In the genomic region with DNA sequence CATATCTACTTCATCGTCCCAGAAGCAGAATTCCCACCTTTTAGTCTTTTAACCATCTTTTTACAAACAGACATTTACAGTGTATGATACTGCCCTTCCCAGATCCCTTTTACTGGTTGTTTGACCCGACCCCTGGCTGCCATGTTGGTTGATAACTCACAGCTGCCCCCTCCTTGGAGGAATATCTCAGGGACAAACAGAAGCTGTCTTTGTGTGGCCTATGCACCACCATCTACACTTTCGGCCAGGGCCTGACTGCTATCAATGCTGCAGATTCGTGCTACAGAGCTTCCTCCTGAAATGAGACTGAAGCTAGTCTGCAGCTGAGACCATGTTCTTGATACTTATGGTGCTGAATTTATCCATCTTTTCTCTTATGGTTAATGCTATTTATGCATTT, we compare ENCODE assay signal across 18 cellular contexts. TPM values are rescaled to one million over a fixed set of nuclear protein-coding genes. Genes with fewer than 3 reads are reported as not detected.
DNase-seq lines count a peak whose midpoint lies in the region; ATAC-seq and TF ChIP-seq lines count a peak whose summit lies in the region.
"Had no signal": no experiment of that assay in that cellular context is flagged by ENCODE, and none has a peak within 500 bp of the region (broad histone marks: within the 10 kb centered on the region; RNA-seq: fewer than 3 reads in every experiment).

No MANE protein-coding gene starts in this region.

- peaks cover 0 to 6% of the 10 kb centered on the region in 2 donors for H3K27me3 Mint-ChIP-seq in natural killer cell (ENCODE audit: low read depth in 2 of 2)

- no peaks in the 10 kb centered on the region for H3K79me2 ChIP-seq in osteoblast (ENCODE audit: insufficient read depth, low read length)

- intact Hi-C loops in natural killer cell (cut with micrococcal nuclease), result no loop called here

- no peaks in the 10 kb centered on the region for H3K9me3 Mint-ChIP-seq in natural killer cell
- H3K9me3 Mint-ChIP-seq: activated CD4-positive, alpha-beta T cell treated with anti-CD3 and anti-CD28 coated beads, Interleukin-2, amount 10 ng/mL, durations not matched to agents 24 days and 14 days; T-helper 1 cell treated with Interleukin-12 subunit alpha and Interleukin-12 subunit beta and Interleukin-4 antibody, amounts not matched to agents 30 μg/mL and 1 μg/mL, for 36 hours had no signal

- H3K4me2 ChIP-seq in osteoblast (ENCODE audit: insufficient read depth, low read length), result peak overlapping the region; percentile 71

- no peaks in the 10 kb centered on the region for H3K9me3 ChIP-seq in osteoblast (ENCODE audit: low read depth, low read length)
- H3K9me3 ChIP-seq: Peyer's patch had no signal

- H3K4me1 Mint-ChIP-seq in natural killer cell, result no peaks in the 10 kb centered on the region

- H3K36me3 Mint-ChIP-seq in natural killer cell, result no peaks in the 10 kb centered on the region

- ATAC-seq in natural killer cell (no peak), GM21423 (IDR thresholded peaks at IDR 0.05; ENCODE audit: unreplicated experiment) (no peak)

- H3K4me3 ChIP-seq in foreskin fibroblast (ENCODE audit: low read depth in 1 of 2, low read length in 2 of 2), result peak overlapping the region; percentile 7 to 19
- peak overlapping the region; percentile 50 for H3K4me3 ChIP-seq in osteoblast (ENCODE audit: insufficient read depth, low read length)
- H3K4me3 ChIP-seq: Peyer's patch had no signal

- no peak overlapping the region for H3K27ac Mint-ChIP-seq in natural killer cell
- H3K27ac Mint-ChIP-seq: activated CD4-positive, alpha-beta T cell treated with anti-CD3 and anti-CD28 coated beads, Interleukin-2, amount 10 ng/mL, durations not matched to agents 24 days and 14 days had no signal

- no peaks in the 10 kb centered on the region for H3K4me1 ChIP-seq in osteoblast (ENCODE audit: insufficient read depth, low read length)
- H3K4me1 ChIP-seq: Peyer's patch had no signal

- DNase-seq in DMS53 (lab: John Stamatoyannopoulos, UW), result peak; percentile 16
- DNase-seq in DMS53 treated with DMSO at 0.1 percent for 48 hours (lab: John Stamatoyannopoulos, UW; ENCODE audit: unreplicated experiment), result no peak
- DNase-seq in RPMI7951 (ENCODE audit: low read depth), result peak; percentile 23
- no peak for DNase-seq in foreskin fibroblast
- peak; percentile 35 for DNase-seq in osteoblast (ENCODE audit: insufficient read length, low spot score, missing footprints)
- DNase-seq in natural killer cell, result no peak
- DNase-seq in pons (ENCODE audit: low spot score), result no peak
- DNase-seq: activated CD4-positive, alpha-beta T cell treated with anti-CD3 and anti-CD28 coated beads, Interleukin-2, amount 10 ng/mL, durations not matched to agents 24 days and 14 days; DND-41; kidney; NCI-H1694; NCI-H510A treated with DMSO at 0.1 percent for 48 hours; Peyer's patch had no signal

- TF ChIP-seq CTCF in foreskin fibroblast (IDR thresholded peaks at IDR 0.05; ENCODE audit: low read depth, low read length), result no peak
- TF ChIP-seq CTCF in osteoblast (IDR thresholded peaks at IDR 0.05; ENCODE audit: extremely low read depth, low read depth, low read length), result no peak
- no peak for TF ChIP-seq CTCF in natural killer cell (IDR thresholded peaks at IDR 0.05)

- H3K36me3 ChIP-seq in osteoblast (ENCODE audit: insufficient read depth, low read length), result no peaks in the 10 kb centered on the region
- H3K36me3 ChIP-seq: Peyer's patch had no signal

- peak overlapping the region; percentile 89 for H2AFZ ChIP-seq in osteoblast (ENCODE audit: low read length)

- H4K20me1 ChIP-seq in osteoblast (ENCODE audit: insufficient read depth, low read length), result no peaks in the 10 kb centered on the region

- no peak overlapping the region for H3K4me3 Mint-ChIP-seq in natural killer cell
- H3K4me3 Mint-ChIP-seq: activated CD4-positive, alpha-beta T cell treated with anti-CD3 and anti-CD28 coated beads, Interleukin-2, amount 10 ng/mL, durations not matched to agents 24 days and 14 days; T-helper 1 cell treated with Interleukin-12 subunit alpha and Interleukin-12 subunit beta and Interleukin-4 antibody, amounts not matched to agents 30 μg/mL and 1 μg/mL, for 36 hours had no signal

- H3K27ac ChIP-seq in osteoblast (ENCODE audit: low read depth, low read length), result no peak overlapping the region
- H3K27ac ChIP-seq: 22Rv1, Peyer's patch had no signal

- no peaks in the 10 kb centered on the region for H3K27me3 ChIP-seq in osteoblast (ENCODE audit: insufficient read depth, low read length)
- H3K27me3 ChIP-seq: Peyer's patch had no signal

RNA-seq across cellular contexts. Expression of a gene that starts 6.6 kb away (rescaled TPM):
- 9.9 and 10.9 TPM in 2 replicates for total RNA-seq in RPMI7951 (2014; rRNA removed; shearing (Covaris generic))
- total RNA-seq in osteoblast (1.4 and 1.5 TPM in 2 replicates), natural killer cell (1 to 10 TPM in 1 of 3 donors, under 1 TPM in 2; 0.66 to 1.2 (median 0.70) TPM)

RNA-seq across cellular contexts. Expression of a gene that starts 15.4 kb away (rescaled TPM):
- total RNA-seq in RPMI7951 (2014; rRNA removed; shearing (Covaris generic)), result not detected in 2 replicates
- total RNA-seq in osteoblast (not detected in 2 replicates), natural killer cell (not detected)
- total RNA-seq: activated CD4-positive, alpha-beta T cell treated with anti-CD3 and anti-CD28 coated beads, Interleukin-2, amount 10 ng/mL, durations not matched to agents 24 days and 14 days; chondrocyte; kidney; Peyer's patch; pulmonary artery endothelial cell had no signal

RNA-seq across cellular contexts. Expression of a gene that starts 40.8 kb away (rescaled TPM):
- under 0.01 TPM in 2 replicates for total RNA-seq in RPMI7951 (2014; rRNA removed; shearing (Covaris generic))
- total RNA-seq in osteoblast (not detected in 2 replicates), natural killer cell (not detected)
- total RNA-seq: activated CD4-positive, alpha-beta T cell treated with anti-CD3 and anti-CD28 coated beads, Interleukin-2, amount 10 ng/mL, durations not matched to agents 24 days and 14 days; chondrocyte; kidney; Peyer's patch had no signal

Comparison
In these comparisons a context has a peak if more than half of its experiments do, and no peak if none do; other contexts are left out.
1. DNase-seq: peak in DMS53 (single experiment), RPMI7951 (single experiment) and osteoblast (single experiment); none in DMS53 treated with DMSO at 0.1 percent for 48 hours (single experiment), foreskin fibroblast (0 of 2), natural killer cell (single experiment) and pons (single experiment).